In the genomic region with DNA sequence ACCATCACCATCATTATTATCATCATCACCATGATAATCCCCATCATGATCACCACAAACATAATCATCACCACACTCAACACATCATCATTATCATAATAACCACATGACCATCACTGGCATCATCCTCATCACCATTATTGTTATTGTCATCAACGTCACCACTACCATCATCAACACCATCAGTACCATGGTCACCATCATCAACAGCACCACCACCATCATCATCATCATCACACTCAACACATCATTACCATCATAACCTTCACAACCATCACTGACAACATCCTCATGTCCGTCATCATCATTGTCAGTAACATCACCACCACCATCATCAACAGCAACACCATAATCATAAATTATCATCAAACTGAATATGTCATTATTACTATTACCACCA, we compare ENCODE assay signal across 27 cellular contexts.
DNase-seq lines count a peak whose midpoint lies in the region; FAIRE-seq and TF ChIP-seq lines count a peak whose summit lies in the region.
"Had no signal": no experiment of that assay in that cellular context is flagged by ENCODE, and none has a peak within 500 bp of the region (broad histone marks: within the 10 kb centered on the region; RNA-seq: fewer than 3 reads in every experiment).

No MANE protein-coding gene starts in this region.

- DNase-seq in HTR-8/SVneo (ENCODE audit: insufficient read length, low spot score), result no peak
- DNase-seq in bronchial epithelial cell (ENCODE audit: low read depth), result no peak
- DNase-seq in NK-92 (lab: John Stamatoyannopoulos, UW; ENCODE audit: unreplicated experiment), result no peak
- DNase-seq in activated gamma-delta T cell treated with Interleukin-2 at 50 U/mL for 16 hours, result no peak
- no peak for DNase-seq in endodermal cell
- DNase-seq: 8988T; ACHN; BE2C; C1 segment of cervical spinal cord; CD4-positive, alpha-beta memory T cell; CD4-positive, CD25-positive, alpha-beta regulatory T cell; CD8-positive, alpha-beta memory T cell; COR-L47; DMS 273 treated with DMSO at 0.1 percent for 48 hours; DMS153; DMS53; DMS79; DND-41; EL; GDM1 had no signal

- peak; percentile 94 for FAIRE-seq in HTR-8/SVneo (lab: Jason Lieb, UNC)
- FAIRE-seq in bronchial epithelial cell (lab: Jason Lieb, UNC), result peak; percentile 43
- FAIRE-seq: A204.1, GM12878, GM12892, GM18507 had no signal

- no peaks in the 10 kb centered on the region for H3K36me3 ChIP-seq in HEK293 (ENCODE audit: control insufficient read depth in 2 of 2, insufficient read depth in 1 of 2, low read length in 2 of 2)
- no peaks in the 10 kb centered on the region for H3K36me3 ChIP-seq in bronchial epithelial cell (ENCODE audit: control insufficient read depth, insufficient read depth, low read length)
- H3K36me3 ChIP-seq in endodermal cell (ENCODE audit: control insufficient read depth, insufficient read depth, low read length), result no peaks in the 10 kb centered on the region
- H3K36me3 ChIP-seq: BE2C, BLaER1 had no signal

- H3K4me1 ChIP-seq in HEK293 (ENCODE audit: control insufficient read depth, insufficient read depth, low read length) (no peaks in the 10 kb centered on the region), endodermal cell (ENCODE audit: control insufficient read depth, insufficient read depth, low read length) (no peaks in the 10 kb centered on the region)
- H3K4me1 ChIP-seq: BE2C, BLaER1 had no signal

- H3K9ac ChIP-seq in endodermal cell (ENCODE audit: extremely low read depth, low read length, poor library complexity, severe bottlenecking), result no peak overlapping the region
- H3K9ac ChIP-seq: BLaER1 had no signal

- no peak for TF ChIP-seq CTCF in HEK293 (tag by site-specific recombination; IDR thresholded peaks at IDR 0.05)
- TF ChIP-seq CTCF in bronchial epithelial cell (IDR thresholded peaks at IDR 0.05; ENCODE audit: insufficient read depth, low read length, severe bottlenecking), result no peak
- TF ChIP-seq CTCF in endodermal cell (conservative IDR thresholded peaks at IDR 0.05), result no peak

- H3K9me3 ChIP-seq in HEK293 (ENCODE audit: control insufficient read depth, insufficient read depth, low read depth, low read length) (no peaks in the 10 kb centered on the region), endodermal cell (ENCODE audit: control insufficient read depth, low read length) (peaks cover 73% of the 10 kb centered on the region)
- H3K9me3 ChIP-seq: BE2C, BLaER1 had no signal

- no peak overlapping the region for H3K27ac Mint-ChIP-seq in endodermal cell
- H3K27ac Mint-ChIP-seq: CD14-positive monocyte; CD4-positive, alpha-beta memory T cell; CD4-positive, CD25-positive, alpha-beta regulatory T cell; CD8-positive, alpha-beta memory T cell had no signal

- POLR2A ChIA-PET in HEK293 (lab: Yijun Ruan, JAX), result no interaction called here

- CTCF ChIA-PET in HEK293 (lab: Yijun Ruan, JAX), result no interaction called here

- 73 to 88% methylated on average over 1 to 2 of the region's 2 CpGs for WGBS in endodermal cell (ENCODE audit: insufficient coverage in 1 of 2, insufficient read length in 1 of 2), 2 experiments

- H3K27ac ChIP-seq in HEK293 (ENCODE audit: extremely low read depth, low read depth, low read length) (no peak overlapping the region), endodermal cell (ENCODE audit: low read depth, low read length) (no peak overlapping the region)
- H3K27ac ChIP-seq: BLaER1 had no signal

- no peaks in the 10 kb centered on the region for H3K9me3 Mint-ChIP-seq in endodermal cell

- no peaks in the 10 kb centered on the region for H3K36me3 Mint-ChIP-seq in endodermal cell (ENCODE audit: low read depth)
- H3K36me3 Mint-ChIP-seq: CD14-positive monocyte; CD4-positive, alpha-beta memory T cell; CD4-positive, CD25-positive, alpha-beta regulatory T cell; CD8-positive, alpha-beta memory T cell had no signal

- H3K27me3 ChIP-seq in bronchial epithelial cell (ENCODE audit: control insufficient read depth, insufficient read depth, low read length) (no peaks in the 10 kb centered on the region), endodermal cell (ENCODE audit: control insufficient read depth, insufficient read depth, low read length, poor library complexity, severe bottlenecking) (no peaks in the 10 kb centered on the region)
- H3K27me3 ChIP-seq: BE2C, BLaER1 had no signal

- H3K27me3 Mint-ChIP-seq in endodermal cell (ENCODE audit: insufficient read depth), result no peaks in the 10 kb centered on the region
- H3K27me3 Mint-ChIP-seq: CD4-positive, CD25-positive, alpha-beta regulatory T cell had no signal

- H3K4me3 ChIP-seq in HEK293 (ENCODE audit: low read depth, low read length) (no peak overlapping the region), bronchial epithelial cell (ENCODE audit: low read depth, low read length) (no peak overlapping the region), endodermal cell (ENCODE audit: low read length) (no peak overlapping the region)
- H3K4me3 ChIP-seq: BLaER1, GM12878 had no signal

- H3K4me3 Mint-ChIP-seq in endodermal cell, result no peak overlapping the region
- H3K4me3 Mint-ChIP-seq: CD14-positive monocyte; CD4-positive, alpha-beta memory T cell; CD4-positive, CD25-positive, alpha-beta regulatory T cell; CD8-positive, alpha-beta memory T cell had no signal

- H3K4me1 Mint-ChIP-seq in endodermal cell, result no peaks in the 10 kb centered on the region
- H3K4me1 Mint-ChIP-seq: CD14-positive monocyte; CD4-positive, alpha-beta memory T cell; CD4-positive, CD25-positive, alpha-beta regulatory T cell; CD8-positive, alpha-beta memory T cell had no signal

TF ChIP-seq in HEK293, 187 proteins besides CTCF, POLR2A, EP300 and RAD21 (continues in another document):
- no peak for TF ChIP-seq ZNF791 (tag by site-specific recombination; IDR thresholded peaks at IDR 0.05)
- TF ChIP-seq, protein P1, sequence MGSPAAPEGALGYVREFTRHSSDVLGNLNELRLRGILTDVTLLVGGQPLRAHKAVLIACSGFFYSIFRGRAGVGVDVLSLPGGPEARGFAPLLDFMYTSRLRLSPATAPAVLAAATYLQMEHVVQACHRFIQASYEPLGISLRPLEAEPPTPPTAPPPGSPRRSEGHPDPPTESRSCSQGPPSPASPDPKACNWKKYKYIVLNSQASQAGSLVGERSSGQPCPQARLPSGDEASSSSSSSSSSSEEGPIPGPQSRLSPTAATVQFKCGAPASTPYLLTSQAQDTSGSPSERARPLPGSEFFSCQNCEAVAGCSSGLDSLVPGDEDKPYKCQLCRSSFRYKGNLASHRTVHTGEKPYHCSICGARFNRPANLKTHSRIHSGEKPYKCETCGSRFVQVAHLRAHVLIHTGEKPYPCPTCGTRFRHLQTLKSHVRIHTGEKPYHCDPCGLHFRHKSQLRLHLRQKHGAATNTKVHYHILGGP (tag by site-specific recombination; IDR thresholded peaks at IDR 0.05), result no peak
- TF ChIP-seq ZNF658 (tag by site-specific recombination; IDR thresholded peaks at IDR 0.05), result no peak
- no peak for TF ChIP-seq ZNF626 (tag by site-specific recombination; IDR thresholded peaks at IDR 0.05)
- no peak for TF ChIP-seq ZFP37 (tag by site-specific recombination; IDR thresholded peaks at IDR 0.05)
- TF ChIP-seq, protein P2, sequence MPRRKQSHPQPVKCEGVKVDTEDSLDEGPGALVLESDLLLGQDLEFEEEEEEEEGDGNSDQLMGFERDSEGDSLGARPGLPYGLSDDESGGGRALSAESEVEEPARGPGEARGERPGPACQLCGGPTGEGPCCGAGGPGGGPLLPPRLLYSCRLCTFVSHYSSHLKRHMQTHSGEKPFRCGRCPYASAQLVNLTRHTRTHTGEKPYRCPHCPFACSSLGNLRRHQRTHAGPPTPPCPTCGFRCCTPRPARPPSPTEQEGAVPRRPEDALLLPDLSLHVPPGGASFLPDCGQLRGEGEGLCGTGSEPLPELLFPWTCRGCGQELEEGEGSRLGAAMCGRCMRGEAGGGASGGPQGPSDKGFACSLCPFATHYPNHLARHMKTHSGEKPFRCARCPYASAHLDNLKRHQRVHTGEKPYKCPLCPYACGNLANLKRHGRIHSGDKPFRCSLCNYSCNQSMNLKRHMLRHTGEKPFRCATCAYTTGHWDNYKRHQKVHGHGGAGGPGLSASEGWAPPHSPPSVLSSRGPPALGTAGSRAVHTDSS (tag by site-specific recombination; IDR thresholded peaks at IDR 0.05), result 0 out of 2 replicates have a peak, but pooled peaks have one; percentile 7
- TF ChIP-seq, protein P3, sequence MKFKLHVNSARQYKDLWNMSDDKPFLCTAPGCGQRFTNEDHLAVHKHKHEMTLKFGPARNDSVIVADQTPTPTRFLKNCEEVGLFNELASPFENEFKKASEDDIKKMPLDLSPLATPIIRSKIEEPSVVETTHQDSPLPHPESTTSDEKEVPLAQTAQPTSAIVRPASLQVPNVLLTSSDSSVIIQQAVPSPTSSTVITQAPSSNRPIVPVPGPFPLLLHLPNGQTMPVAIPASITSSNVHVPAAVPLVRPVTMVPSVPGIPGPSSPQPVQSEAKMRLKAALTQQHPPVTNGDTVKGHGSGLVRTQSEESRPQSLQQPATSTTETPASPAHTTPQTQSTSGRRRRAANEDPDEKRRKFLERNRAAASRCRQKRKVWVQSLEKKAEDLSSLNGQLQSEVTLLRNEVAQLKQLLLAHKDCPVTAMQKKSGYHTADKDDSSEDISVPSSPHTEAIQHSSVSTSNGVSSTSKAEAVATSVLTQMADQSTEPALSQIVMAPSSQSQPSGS (tag by site-specific recombination; IDR thresholded peaks at IDR 0.05; ENCODE audit: low read depth), result peak; percentile 43; the same call in 1 of the 2 replicates
- TF ChIP-seq, protein P4, sequence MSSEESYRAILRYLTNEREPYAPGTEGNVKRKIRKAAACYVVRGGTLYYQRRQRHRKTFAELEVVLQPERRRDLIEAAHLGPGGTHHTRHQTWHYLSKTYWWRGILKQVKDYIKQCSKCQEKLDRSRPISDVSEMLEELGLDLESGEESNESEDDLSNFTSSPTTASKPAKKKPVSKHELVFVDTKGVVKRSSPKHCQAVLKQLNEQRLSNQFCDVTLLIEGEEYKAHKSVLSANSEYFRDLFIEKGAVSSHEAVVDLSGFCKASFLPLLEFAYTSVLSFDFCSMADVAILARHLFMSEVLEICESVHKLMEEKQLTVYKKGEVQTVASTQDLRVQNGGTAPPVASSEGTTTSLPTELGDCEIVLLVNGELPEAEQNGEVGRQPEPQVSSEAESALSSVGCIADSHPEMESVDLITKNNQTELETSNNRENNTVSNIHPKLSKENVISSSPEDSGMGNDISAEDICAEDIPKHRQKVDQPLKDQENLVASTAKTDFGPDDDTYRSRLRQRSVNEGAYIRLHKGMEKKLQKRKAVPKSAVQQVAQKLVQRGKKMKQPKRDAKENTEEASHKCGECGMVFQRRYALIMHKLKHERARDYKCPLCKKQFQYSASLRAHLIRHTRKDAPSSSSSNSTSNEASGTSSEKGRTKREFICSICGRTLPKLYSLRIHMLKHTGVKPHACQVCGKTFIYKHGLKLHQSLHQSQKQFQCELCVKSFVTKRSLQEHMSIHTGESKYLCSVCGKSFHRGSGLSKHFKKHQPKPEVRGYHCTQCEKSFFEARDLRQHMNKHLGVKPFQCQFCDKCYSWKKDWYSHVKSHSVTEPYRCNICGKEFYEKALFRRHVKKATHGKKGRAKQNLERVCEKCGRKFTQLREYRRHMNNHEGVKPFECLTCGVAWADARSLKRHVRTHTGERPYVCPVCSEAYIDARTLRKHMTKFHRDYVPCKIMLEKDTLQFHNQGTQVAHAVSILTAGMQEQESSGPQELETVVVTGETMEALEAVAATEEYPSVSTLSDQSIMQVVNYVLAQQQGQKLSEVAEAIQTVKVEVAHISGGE (tag by site-specific recombination; conservative IDR thresholded peaks at IDR 0.05; ENCODE audit: low read depth), result no peak
